In the genomic region with DNA sequence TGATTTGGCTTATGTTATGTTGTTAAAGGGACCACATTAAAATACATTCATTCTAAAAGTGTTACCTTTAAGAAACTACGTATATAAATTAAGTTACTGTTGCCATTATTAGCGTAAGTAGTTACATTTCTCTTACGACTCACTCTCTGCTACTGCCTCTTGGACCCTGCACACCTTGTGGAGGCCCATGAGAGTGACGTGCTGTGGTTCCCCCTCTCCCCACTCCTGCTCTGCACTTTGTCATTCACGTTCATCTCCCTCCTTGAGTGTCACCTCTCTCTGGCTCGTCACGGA, we compare ENCODE assay signal across 8 cellular contexts. TPM values are rescaled to one million over a fixed set of nuclear protein-coding genes. Genes with fewer than 3 reads are reported as not detected.
DNase-seq lines count a peak whose midpoint lies in the region; ATAC-seq, FAIRE-seq and TF ChIP-seq lines count a peak whose summit lies in the region.

No MANE protein-coding gene starts in this region.

- peak overlapping the region; percentile 41 for H3K27ac ChIP-seq in DND-41 (ENCODE audit: low read length)
- H3K27ac ChIP-seq in H1 (ENCODE audit: low read depth, low read length) = peak overlapping the region; percentile 65; the same call in 1 of the 2 replicates

- H3K4me3 Mint-ChIP-seq in osteocyte (ENCODE audit: unreplicated experiment) = peak overlapping the region; percentile 87

- no peak overlapping the region for H2BK20ac ChIP-seq in H1 (ENCODE audit: low read length)

- H4K20me1 ChIP-seq in DND-41 (ENCODE audit: insufficient read depth, low read length) (no peaks in the 10 kb centered on the region), H1 (replicated peaks in 1 of 2; ENCODE audit: control insufficient read depth in 1 of 2, insufficient read depth in 2 of 2, low read length in 2 of 2) (peaks cover 2% of the 10 kb centered on the region in 2 experiments)

- no peaks in the 10 kb centered on the region for H3K9me3 Mint-ChIP-seq in osteocyte (ENCODE audit: unreplicated experiment)

- no peak for FAIRE-seq in H1 (lab: Jason Lieb, UNC)

- H3K9ac ChIP-seq in DND-41 (ENCODE audit: low read depth, low read length) (peak overlapping the region; percentile 68), H1 (replicated peaks in 1 of 4; ENCODE audit: extremely low read depth in 1 of 4, low read depth in 3 of 4, low read length in 3 of 4) (peak overlapping the region in 3 of 4 experiments; percentile 34 to 63 (median 40); a peak in 2 of 7 replicates)

- H2BK5ac ChIP-seq in H1 (ENCODE audit: low read depth, low read length) = peak overlapping the region; percentile 18; the same call in 1 of the 2 replicates

- H3K4me1 Mint-ChIP-seq in osteocyte (ENCODE audit: unreplicated experiment) = peaks cover 20% of the 10 kb centered on the region

- H3K4me2 ChIP-seq in DND-41 (ENCODE audit: insufficient read depth, low read length) (peak overlapping the region; percentile 95), H1 (ENCODE audit: insufficient read depth in 1 of 2, low read depth in 2 of 2, low read length in 2 of 2) (peak overlapping the region; percentile 83 to 93)

- POLR2A ChIA-PET in H1 (lab: Charles Lee; ENCODE audit: partially characterized antibody) = interaction anchor here (0.7 to 7.2 kb wide), 4 partner anchors 9 to 149 kb away, joined by 3 to 33 read pairs (median 4); partner anchors contain the start of gene ANAPC1

- H3K36me3 ChIP-seq in DND-41 (ENCODE audit: insufficient read depth, low read length) (no peaks in the 10 kb centered on the region), H1 (ENCODE audit: control insufficient read depth in 2 of 4, insufficient read depth in 4 of 4, low read length in 3 of 4) (no peaks in the 10 kb centered on the region)

- peak overlapping the region; percentile 94; the same call in 1 of the 2 replicates for H4K8ac ChIP-seq in H1 (ENCODE audit: extremely low read depth, insufficient read depth, low read length)

- H3K27me3 Mint-ChIP-seq in osteocyte (ENCODE audit: unreplicated experiment) = peaks cover 17% of the 10 kb centered on the region

- H4K5ac ChIP-seq in H1 (ENCODE audit: insufficient read length, low read depth, low read length) = no peak overlapping the region

- ATAC-seq in DND-41 (ENCODE audit: insufficient read depth, low read depth) = peak; percentile 70; the same call in 2 of the 3 replicates
- ATAC-seq in HG03039 (IDR thresholded peaks at IDR 0.05; ENCODE audit: unreplicated experiment) = no peak

- H3K23ac ChIP-seq in H1 (ENCODE audit: insufficient read length) = no peak overlapping the region

- H4K91ac ChIP-seq in H1 (replicated peaks; ENCODE audit: insufficient read length, low read length) = no peak overlapping the region

- peaks cover 23% of the 10 kb centered on the region for H3K4me1 ChIP-seq in DND-41 (ENCODE audit: insufficient read depth, low read length)
- H3K4me1 ChIP-seq in H1 (replicated peaks in 1 of 4; ENCODE audit: control insufficient read depth in 3 of 4, insufficient read depth in 4 of 4, low read length in 3 of 4) = peaks cover 1 to 6% (median 2%) of the 10 kb centered on the region in 4 experiments; a peak in 4 of 7 replicates

- H2AFZ ChIP-seq in DND-41 (ENCODE audit: low read depth, low read length) = peak overlapping the region; percentile 77
- peak overlapping the region; percentile 81; the same call in 1 of the 2 replicates for H2AFZ ChIP-seq in H1 (ENCODE audit: low read length)

- H2AK5ac ChIP-seq in H1 (ENCODE audit: low read depth, low read length) = no peak overlapping the region

- no peak for TF ChIP-seq CTCF in DND-41 (IDR thresholded peaks at IDR 0.05; ENCODE audit: borderline replicate concordance, extremely low read depth, low read length, poor library complexity, severe bottlenecking)
- no peak for TF ChIP-seq CTCF in LNCaP clone FGC (IDR thresholded peaks at IDR 0.05; ENCODE audit: control insufficient read depth, extremely low read depth, insufficient read depth)
- TF ChIP-seq CTCF in H1 (IDR thresholded peaks at IDR 0.05; ENCODE audit: control extremely low read depth in 1 of 3, insufficient read depth in 1 of 3, low read depth in 1 of 3, low read length in 3 of 3) = no peak
- no peak for TF ChIP-seq CTCF in osteocyte (IDR thresholded peaks at IDR 0.05)
- no peak for TF ChIP-seq CTCF in GM13976 (IDR thresholded peaks at IDR 0.05; ENCODE audit: borderline replicate concordance, control extremely low read depth, extremely low read depth, insufficient read depth, missing control alignments)

- TF ChIP-seq EP300 in H1 (IDR thresholded peaks at IDR 0.05; ENCODE audit: borderline replicate concordance in 1 of 2, low read depth in 2 of 2, low read length in 2 of 2) = no peak

- no peak overlapping the region for H3K14ac ChIP-seq in H1 (ENCODE audit: insufficient read length)

- H3K36me3 Mint-ChIP-seq in osteocyte (ENCODE audit: unreplicated experiment) = no peaks in the 10 kb centered on the region

- no peaks in the 10 kb centered on the region for H3K9me3 ChIP-seq in DND-41 (ENCODE audit: insufficient read depth, low read length, severe bottlenecking)
- H3K9me3 ChIP-seq in H1 (ENCODE audit: insufficient read depth in 2 of 2, low read depth in 1 of 2, low read length in 1 of 2) = no peaks in the 10 kb centered on the region

- H3K4me3 ChIP-seq in DND-41 (ENCODE audit: low read depth in 1 of 2, low read length in 2 of 2) = peak overlapping the region; percentile 31 to 69; a peak in 3 of 4 replicates
- peak overlapping the region; percentile 64 for H3K4me3 ChIP-seq in LNCaP clone FGC (ENCODE audit: low read depth, low read length)
- peak overlapping the region; percentile 62 to 98 (median 74) for H3K4me3 ChIP-seq in H1 (ENCODE audit: extremely low read depth in 1 of 4, insufficient read depth in 2 of 4, low read depth in 3 of 4, low read length in 4 of 4)

- H3K79me2 ChIP-seq in DND-41 (ENCODE audit: insufficient read depth, low read length) = no peaks in the 10 kb centered on the region
- H3K79me2 ChIP-seq in H1 (ENCODE audit: control insufficient read depth in 1 of 2, insufficient read depth in 2 of 2, low read length in 2 of 2) = no peaks in the 10 kb centered on the region; a peak in 1 of 4 replicates

- H3K79me1 ChIP-seq in H1 (ENCODE audit: low read depth, low read length) = no peaks in the 10 kb centered on the region

- 15% methylated on average over 7 of the region's 7 CpGs; no CpG with 5 or more reads in 1 of the 2 experiments for WGBS in H1 (ENCODE audit: extremely low coverage in 1 of 2, insufficient coverage in 1 of 2, insufficient read length in 1 of 2, insufficient replicate concordance in 2 of 2, low coverage in 1 of 2, low lambda C conversion rate in 2 of 2, missing lambda C conversion rate in 1 of 2), 2 experiments

- H2BK12ac ChIP-seq in H1 (ENCODE audit: low read depth, low read length) = no peak overlapping the region

- no peak for TF ChIP-seq POLR2A in H1 (IDR thresholded peaks at IDR 0.05; ENCODE audit: control extremely low read depth in 1 of 2, low read depth in 2 of 2, low read length in 2 of 2)

- H3K4ac ChIP-seq in H1 (replicated peaks; ENCODE audit: insufficient read length, low read depth, low read length) = no peak overlapping the region

- in situ Hi-C loops in GM13976 (cut with MboI; ENCODE audit: low sequenced_read_pairs, unreplicated experiment) = no loop called here

- 0 out of 2 replicates have a peak overlapping the region, but pooled peaks have one; percentile 62 for H3K18ac ChIP-seq in H1 (ENCODE audit: extremely low read depth, low read length)

- 0 out of 2 replicates have a peak overlapping the region, but pooled peaks have one; percentile 98 for H2BK15ac ChIP-seq in H1 (ENCODE audit: low read length)

- peaks cover 7% of the 10 kb centered on the region for H3K23me2 ChIP-seq in H1 (ENCODE audit: low read depth, low read length)

- CTCF ChIA-PET in H1 (lab: Charles Lee; ENCODE audit: partially characterized antibody) = interaction anchor here (0.8 to 3.6 kb wide), 8 partner anchors 10 to 156 kb away, joined by 3 to 20 read pairs (median 4); no protein-coding TSS in a partner anchor

- no peak for TF ChIP-seq RAD21 in H1 (IDR thresholded peaks at IDR 0.05 in 1 of 2, conservative IDR thresholded peaks at IDR 0.05 in 1 of 2; ENCODE audit: low read depth in 2 of 2, low read length in 2 of 2)

- H3K27me3 ChIP-seq in DND-41 (ENCODE audit: insufficient read depth, low read length, poor library complexity) = no peaks in the 10 kb centered on the region
- H3K27me3 ChIP-seq in H1 (replicated peaks in 1 of 4; ENCODE audit: control insufficient read depth in 3 of 4, extremely low read depth in 1 of 4, insufficient read depth in 3 of 4, low read length in 3 of 4) = peaks cover 0 to 20% (median 11%) of the 10 kb centered on the region in 4 experiments; a peak in 5 of 7 replicates

- no peak overlapping the region for H2BK120ac ChIP-seq in H1 (replicated peaks; ENCODE audit: low read depth, low read length)

- H3K27ac Mint-ChIP-seq in osteocyte (ENCODE audit: unreplicated experiment) = peak overlapping the region; percentile 65

- DNase-seq in DND-41 (no peak), LNCaP clone FGC (ENCODE audit: low read depth) (no peak), H1 (ENCODE audit: low read depth in 1 of 2, low spot score in 2 of 2) (no peak), osteocyte (ENCODE audit: extremely low spot score, unreplicated experiment) (no peak), GM13976 (ENCODE audit: low spot score) (no peak), NCI-H2029 (lab: John Stamatoyannopoulos, UW) (no peak), HT-29 (ENCODE audit: low spot score) (no peak)

- no peak overlapping the region for H3K56ac ChIP-seq in H1 (replicated peaks; ENCODE audit: insufficient read length, low read depth, low read length)

RNA-seq across cellular contexts. Expression of gene MERTK, which starts 0.8 kb away (rescaled TPM):
- 6.1 and 7.0 TPM in 2 replicates for total RNA-seq in H1 (2021; fragmentation: NEBNext Ultra II Directional; extraction: Animal tissue kit (Norgen Biotek cat#: 25700))
- 5.8 and 6.5 TPM in 2 replicates for polyA plus RNA-seq in H1 (2011; rRNA removed)
- polyA plus RNA-seq in H1 (2011; cell fraction: cytosol; rRNA removed) = 7.4 TPM
- polyA plus RNA-seq in H1 (2011; cell fraction: nucleus; rRNA removed) = 9.2 TPM
- polyA plus RNA-seq in H1 (2012, experiment 1 of 2) = 5.0 to 6.4 TPM (median 5.8 TPM) in 4 replicates
- 1.4 TPM for polyA plus RNA-seq in H1 (2012, experiment 2 of 2)
- polyA plus RNA-seq in H1 (2013, experiment 1 of 2) = 7.2 TPM
- 6.7 TPM for polyA plus RNA-seq in H1 (2013, experiment 2 of 2)
- 12.5 and 13.2 TPM in 2 replicates for polyA minus RNA-seq in H1 (2011; rRNA and poly(A)+ RNA removed)
- 4.8 TPM for polyA minus RNA-seq in H1 (2011; cell fraction: cytosol; rRNA and poly(A)+ RNA removed)
- polyA minus RNA-seq in H1 (2011; cell fraction: nucleus; rRNA and poly(A)+ RNA removed) = 9.6 TPM
- 1.2 and 1.5 TPM in 2 replicates for total RNA-seq in osteocyte
- 0.34 and 0.46 TPM in 2 replicates for total RNA-seq in HT-29 (2014; rRNA removed; shearing (Covaris generic))

RNA-seq across cellular contexts. Expression of gene ANAPC1, which starts 13.6 kb away (rescaled TPM):
- total RNA-seq in H1 (2021; fragmentation: NEBNext Ultra II Directional; extraction: Animal tissue kit (Norgen Biotek cat#: 25700)) = 107 and 110 TPM in 2 replicates
- 42.7 and 46.6 TPM in 2 replicates for polyA plus RNA-seq in H1 (2011; rRNA removed)
- 51.2 TPM for polyA plus RNA-seq in H1 (2011; cell fraction: cytosol; rRNA removed)
- 56.6 TPM for polyA plus RNA-seq in H1 (2011; cell fraction: nucleus; rRNA removed)
- 31.6 to 44.6 TPM (median 41.4 TPM) in 4 replicates for polyA plus RNA-seq in H1 (2012, experiment 1 of 2)
- 3.1 TPM for polyA plus RNA-seq in H1 (2012, experiment 2 of 2)
- polyA plus RNA-seq in H1 (2013, experiment 1 of 2) = 34.7 TPM
- polyA plus RNA-seq in H1 (2013, experiment 2 of 2) = 35.9 TPM
- polyA minus RNA-seq in H1 (2011; rRNA and poly(A)+ RNA removed) = 173 and 242 TPM in 2 replicates
- 110 TPM for polyA minus RNA-seq in H1 (2011; cell fraction: cytosol; rRNA and poly(A)+ RNA removed)
- 220 TPM for polyA minus RNA-seq in H1 (2011; cell fraction: nucleus; rRNA and poly(A)+ RNA removed)
- 28.8 and 33.5 TPM in 2 replicates for total RNA-seq in osteocyte
- 82.4 and 97.6 TPM in 2 replicates for total RNA-seq in HT-29 (2014; rRNA removed; shearing (Covaris generic))
